1 cellular context compared by ENCODE assay signal in the genomic region with DNA sequence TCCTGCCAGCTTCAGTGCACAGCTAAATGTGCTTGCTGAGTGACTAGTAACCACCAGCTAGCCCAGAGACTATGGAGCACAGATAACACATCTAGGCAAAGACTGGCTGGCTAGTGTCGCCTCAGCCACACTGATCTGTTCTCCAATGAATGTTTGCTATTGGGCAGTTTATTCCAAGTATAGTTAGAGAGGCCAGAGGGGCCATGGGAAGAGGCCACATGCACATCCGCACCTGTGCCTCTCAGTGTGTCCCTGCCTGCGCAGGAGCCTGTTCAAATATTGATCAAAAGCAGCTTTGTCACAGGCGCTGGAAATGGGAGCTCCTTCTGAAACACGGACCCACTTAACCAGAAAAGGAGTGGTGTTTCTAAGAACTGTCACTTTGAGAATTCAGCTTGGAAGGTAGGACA.
TF ChIP-seq lines count a peak whose summit lies in the region.

No MANE protein-coding gene starts in this region.

TF ChIP-seq in HepG2, 621 proteins besides CTCF, POLR2A, EP300 and RAD21 (continued from another document and continues in another):
- TF ChIP-seq, protein P1, sequence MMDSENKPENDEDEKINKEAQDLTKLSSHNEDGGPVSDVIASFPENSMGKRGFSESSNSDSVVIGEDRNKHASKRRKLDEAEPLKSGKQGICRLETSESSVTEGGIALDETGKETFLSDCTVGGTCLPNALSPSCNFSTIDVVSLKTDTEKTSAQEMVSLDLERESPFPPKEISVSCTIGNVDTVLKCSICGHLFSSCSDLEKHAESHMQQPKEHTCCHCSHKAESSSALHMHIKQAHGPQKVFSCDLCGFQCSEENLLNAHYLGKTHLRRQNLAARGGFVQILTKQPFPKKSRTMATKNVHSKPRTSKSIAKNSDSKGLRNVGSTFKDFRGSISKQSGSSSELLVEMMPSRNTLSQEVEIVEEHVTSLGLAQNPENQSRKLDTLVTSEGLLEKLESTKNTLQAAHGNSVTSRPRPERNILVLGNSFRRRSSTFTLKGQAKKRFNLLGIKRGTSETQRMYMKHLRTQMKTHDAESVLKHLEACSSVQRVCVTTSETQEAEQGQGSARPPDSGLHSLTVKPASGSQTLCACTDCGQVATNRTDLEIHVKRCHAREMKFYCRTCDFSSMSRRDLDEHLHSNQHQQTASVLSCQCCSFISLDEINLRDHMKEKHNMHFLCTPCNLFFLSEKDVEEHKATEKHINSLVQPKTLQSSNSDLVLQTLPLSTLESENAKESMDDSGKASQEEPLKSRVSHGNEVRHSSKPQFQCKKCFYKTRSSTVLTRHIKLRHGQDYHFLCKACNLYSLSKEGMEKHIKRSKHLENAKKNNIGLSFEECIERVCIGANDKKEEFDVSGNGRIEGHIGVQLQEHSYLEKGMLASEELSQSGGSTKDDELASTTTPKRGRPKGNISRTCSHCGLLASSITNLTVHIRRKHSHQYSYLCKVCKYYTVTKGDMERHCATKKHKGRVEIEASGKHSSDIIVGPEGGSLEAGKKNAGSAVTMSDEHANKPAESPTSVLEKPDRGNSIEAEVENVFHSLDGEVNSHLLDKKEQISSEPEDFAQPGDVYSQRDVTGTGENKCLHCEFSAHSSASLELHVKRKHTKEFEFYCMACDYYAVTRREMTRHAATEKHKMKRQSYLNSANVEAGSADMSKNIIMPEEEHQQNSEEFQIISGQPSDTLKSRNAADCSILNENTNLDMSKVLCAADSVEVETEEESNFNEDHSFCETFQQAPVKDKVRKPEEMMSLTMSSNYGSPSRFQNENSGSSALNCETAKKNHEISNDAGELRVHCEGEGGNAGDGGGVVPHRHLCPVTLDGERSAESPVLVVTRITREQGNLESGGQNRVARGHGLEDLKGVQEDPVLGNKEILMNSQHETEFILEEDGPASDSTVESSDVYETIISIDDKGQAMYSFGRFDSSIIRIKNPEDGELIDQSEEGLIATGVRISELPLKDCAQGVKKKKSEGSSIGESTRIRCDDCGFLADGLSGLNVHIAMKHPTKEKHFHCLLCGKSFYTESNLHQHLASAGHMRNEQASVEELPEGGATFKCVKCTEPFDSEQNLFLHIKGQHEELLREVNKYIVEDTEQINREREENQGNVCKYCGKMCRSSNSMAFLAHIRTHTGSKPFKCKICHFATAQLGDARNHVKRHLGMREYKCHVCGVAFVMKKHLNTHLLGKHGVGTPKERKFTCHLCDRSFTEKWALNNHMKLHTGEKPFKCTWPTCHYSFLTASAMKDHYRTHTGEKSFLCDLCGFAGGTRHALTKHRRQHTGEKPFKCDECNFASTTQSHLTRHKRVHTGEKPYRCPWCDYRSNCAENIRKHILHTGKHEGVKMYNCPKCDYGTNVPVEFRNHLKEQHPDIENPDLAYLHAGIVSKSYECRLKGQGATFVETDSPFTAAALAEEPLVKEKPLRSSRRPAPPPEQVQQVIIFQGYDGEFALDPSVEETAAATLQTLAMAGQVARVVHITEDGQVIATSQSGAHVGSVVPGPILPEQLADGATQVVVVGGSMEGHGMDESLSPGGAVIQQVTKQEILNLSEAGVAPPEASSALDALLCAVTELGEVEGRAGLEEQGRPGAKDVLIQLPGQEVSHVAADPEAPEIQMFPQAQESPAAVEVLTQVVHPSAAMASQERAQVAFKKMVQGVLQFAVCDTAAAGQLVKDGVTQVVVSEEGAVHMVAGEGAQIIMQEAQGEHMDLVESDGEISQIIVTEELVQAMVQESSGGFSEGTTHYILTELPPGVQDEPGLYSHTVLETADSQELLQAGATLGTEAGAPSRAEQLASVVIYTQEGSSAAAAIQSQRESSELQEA (CRISPR knock-in tag; IDR thresholded peaks at IDR 0.05; ENCODE audit: not compliant biosample characterization) = no peak
- TF ChIP-seq RARG (CRISPR knock-in tag; IDR thresholded peaks at IDR 0.05; ENCODE audit: low read depth) (no peak), NFE2 (CRISPR knock-in tag; IDR thresholded peaks at IDR 0.05) (no peak), ESRRA (CRISPR knock-in tag; IDR thresholded peaks at IDR 0.05; ENCODE audit: low read depth) (peak; percentile 37; the same call in 1 of the 2 replicates), ZNF773 (CRISPR knock-in tag; IDR thresholded peaks at IDR 0.05; ENCODE audit: borderline replicate concordance) (no peak), ZNF274 (CRISPR knock-in tag; IDR thresholded peaks at IDR 0.05) (no peak), ZNF878 (CRISPR knock-in tag; IDR thresholded peaks at IDR 0.05) (no peak), ZNF776 (CRISPR knock-in tag; IDR thresholded peaks at IDR 0.05) (no peak), ZBTB1 (CRISPR knock-in tag; IDR thresholded peaks at IDR 0.05; ENCODE audit: borderline replicate concordance) (no peak), ZNF468 (CRISPR knock-in tag; IDR thresholded peaks at IDR 0.05) (no peak), MTF1 (CRISPR knock-in tag; IDR thresholded peaks at IDR 0.05) (no peak), PRMT3 (CRISPR knock-in tag; IDR thresholded peaks at IDR 0.05; ENCODE audit: borderline replicate concordance, low read depth) (no peak), JUND (CRISPR knock-in tag; IDR thresholded peaks at IDR 0.05) (no peak), MTA1 (CRISPR knock-in tag; IDR thresholded peaks at IDR 0.05; ENCODE audit: borderline replicate concordance) (0 out of 2 replicates have a peak, but pooled peaks have one; percentile 26), ZSCAN20 (CRISPR knock-in tag; IDR thresholded peaks at IDR 0.05; ENCODE audit: borderline replicate concordance) (no peak), NFATC3 (CRISPR knock-in tag; IDR thresholded peaks at IDR 0.05) (no peak), CBX1 (IDR thresholded peaks at IDR 0.05; ENCODE audit: low read depth) (no peak), ERF (CRISPR knock-in tag; IDR thresholded peaks at IDR 0.05) (no peak), ZNF7 (CRISPR knock-in tag; IDR thresholded peaks at IDR 0.05) (no peak)
- TF ChIP-seq, protein P2, sequence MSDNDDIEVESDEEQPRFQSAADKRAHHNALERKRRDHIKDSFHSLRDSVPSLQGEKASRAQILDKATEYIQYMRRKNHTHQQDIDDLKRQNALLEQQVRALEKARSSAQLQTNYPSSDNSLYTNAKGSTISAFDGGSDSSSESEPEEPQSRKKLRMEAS (IDR thresholded peaks at IDR 0.05) = peak; percentile 32; the same call in 1 of the 2 replicates
- TF ChIP-seq, protein P3, sequence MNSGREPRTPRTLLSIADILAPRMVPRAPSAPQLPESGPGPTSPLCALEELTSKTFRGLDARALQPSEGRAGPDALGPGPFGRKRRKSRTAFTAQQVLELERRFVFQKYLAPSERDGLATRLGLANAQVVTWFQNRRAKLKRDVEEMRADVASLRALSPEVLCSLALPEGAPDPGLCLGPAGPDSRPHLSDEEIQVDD (CRISPR knock-in tag; IDR thresholded peaks at IDR 0.05; ENCODE audit: borderline replicate concordance) = no peak
- TF ChIP-seq, protein P4, sequence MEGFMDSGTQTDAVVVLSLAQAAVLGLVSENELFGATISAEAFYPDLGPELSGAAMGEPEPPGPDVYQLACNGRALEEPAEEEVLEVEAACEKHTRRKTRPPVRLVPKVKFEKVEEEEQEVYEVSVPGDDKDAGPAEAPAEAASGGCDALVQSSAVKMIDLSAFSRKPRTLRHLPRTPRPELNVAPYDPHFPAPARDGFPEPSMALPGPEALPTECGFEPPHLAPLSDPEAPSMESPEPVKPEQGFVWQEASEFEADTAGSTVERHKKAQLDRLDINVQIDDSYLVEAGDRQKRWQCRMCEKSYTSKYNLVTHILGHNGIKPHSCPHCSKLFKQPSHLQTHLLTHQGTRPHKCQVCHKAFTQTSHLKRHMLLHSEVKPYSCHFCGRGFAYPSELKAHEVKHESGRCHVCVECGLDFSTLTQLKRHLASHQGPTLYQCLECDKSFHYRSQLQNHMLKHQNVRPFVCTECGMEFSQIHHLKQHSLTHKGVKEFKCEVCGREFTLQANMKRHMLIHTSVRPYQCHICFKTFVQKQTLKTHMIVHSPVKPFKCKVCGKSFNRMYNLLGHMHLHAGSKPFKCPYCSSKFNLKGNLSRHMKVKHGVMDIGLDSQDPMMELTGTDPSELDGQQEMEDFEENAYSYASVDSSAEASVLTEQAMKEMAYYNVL (CRISPR knock-in tag; IDR thresholded peaks at IDR 0.05; ENCODE audit: borderline replicate concordance) = no peak
- TF ChIP-seq, protein P5, sequence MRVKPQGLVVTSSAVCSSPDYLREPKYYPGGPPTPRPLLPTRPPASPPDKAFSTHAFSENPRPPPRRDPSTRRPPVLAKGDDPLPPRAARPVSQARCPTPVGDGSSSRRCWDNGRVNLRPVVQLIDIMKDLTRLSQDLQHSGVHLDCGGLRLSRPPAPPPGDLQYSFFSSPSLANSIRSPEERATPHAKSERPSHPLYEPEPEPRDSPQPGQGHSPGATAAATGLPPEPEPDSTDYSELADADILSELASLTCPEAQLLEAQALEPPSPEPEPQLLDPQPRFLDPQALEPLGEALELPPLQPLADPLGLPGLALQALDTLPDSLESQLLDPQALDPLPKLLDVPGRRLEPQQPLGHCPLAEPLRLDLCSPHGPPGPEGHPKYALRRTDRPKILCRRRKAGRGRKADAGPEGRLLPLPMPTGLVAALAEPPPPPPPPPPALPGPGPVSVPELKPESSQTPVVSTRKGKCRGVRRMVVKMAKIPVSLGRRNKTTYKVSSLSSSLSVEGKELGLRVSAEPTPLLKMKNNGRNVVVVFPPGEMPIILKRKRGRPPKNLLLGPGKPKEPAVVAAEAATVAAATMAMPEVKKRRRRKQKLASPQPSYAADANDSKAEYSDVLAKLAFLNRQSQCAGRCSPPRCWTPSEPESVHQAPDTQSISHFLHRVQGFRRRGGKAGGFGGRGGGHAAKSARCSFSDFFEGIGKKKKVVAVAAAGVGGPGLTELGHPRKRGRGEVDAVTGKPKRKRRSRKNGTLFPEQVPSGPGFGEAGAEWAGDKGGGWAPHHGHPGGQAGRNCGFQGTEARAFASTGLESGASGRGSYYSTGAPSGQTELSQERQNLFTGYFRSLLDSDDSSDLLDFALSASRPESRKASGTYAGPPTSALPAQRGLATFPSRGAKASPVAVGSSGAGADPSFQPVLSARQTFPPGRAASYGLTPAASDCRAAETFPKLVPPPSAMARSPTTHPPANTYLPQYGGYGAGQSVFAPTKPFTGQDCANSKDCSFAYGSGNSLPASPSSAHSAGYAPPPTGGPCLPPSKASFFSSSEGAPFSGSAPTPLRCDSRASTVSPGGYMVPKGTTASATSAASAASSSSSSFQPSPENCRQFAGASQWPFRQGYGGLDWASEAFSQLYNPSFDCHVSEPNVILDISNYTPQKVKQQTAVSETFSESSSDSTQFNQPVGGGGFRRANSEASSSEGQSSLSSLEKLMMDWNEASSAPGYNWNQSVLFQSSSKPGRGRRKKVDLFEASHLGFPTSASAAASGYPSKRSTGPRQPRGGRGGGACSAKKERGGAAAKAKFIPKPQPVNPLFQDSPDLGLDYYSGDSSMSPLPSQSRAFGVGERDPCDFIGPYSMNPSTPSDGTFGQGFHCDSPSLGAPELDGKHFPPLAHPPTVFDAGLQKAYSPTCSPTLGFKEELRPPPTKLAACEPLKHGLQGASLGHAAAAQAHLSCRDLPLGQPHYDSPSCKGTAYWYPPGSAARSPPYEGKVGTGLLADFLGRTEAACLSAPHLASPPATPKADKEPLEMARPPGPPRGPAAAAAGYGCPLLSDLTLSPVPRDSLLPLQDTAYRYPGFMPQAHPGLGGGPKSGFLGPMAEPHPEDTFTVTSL (CRISPR knock-in tag; IDR thresholded peaks at IDR 0.05; ENCODE audit: borderline replicate concordance) = 0 out of 2 replicates have a peak, but pooled peaks have one; percentile 33
- TF ChIP-seq, protein P6, sequence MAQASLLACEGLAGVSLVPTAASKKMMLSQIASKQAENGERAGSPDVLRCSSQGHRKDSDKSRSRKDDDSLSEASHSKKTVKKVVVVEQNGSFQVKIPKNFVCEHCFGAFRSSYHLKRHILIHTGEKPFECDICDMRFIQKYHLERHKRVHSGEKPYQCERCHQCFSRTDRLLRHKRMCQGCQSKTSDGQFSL (CRISPR knock-in tag; IDR thresholded peaks at IDR 0.05) = no peak
- TF ChIP-seq, protein P7, sequence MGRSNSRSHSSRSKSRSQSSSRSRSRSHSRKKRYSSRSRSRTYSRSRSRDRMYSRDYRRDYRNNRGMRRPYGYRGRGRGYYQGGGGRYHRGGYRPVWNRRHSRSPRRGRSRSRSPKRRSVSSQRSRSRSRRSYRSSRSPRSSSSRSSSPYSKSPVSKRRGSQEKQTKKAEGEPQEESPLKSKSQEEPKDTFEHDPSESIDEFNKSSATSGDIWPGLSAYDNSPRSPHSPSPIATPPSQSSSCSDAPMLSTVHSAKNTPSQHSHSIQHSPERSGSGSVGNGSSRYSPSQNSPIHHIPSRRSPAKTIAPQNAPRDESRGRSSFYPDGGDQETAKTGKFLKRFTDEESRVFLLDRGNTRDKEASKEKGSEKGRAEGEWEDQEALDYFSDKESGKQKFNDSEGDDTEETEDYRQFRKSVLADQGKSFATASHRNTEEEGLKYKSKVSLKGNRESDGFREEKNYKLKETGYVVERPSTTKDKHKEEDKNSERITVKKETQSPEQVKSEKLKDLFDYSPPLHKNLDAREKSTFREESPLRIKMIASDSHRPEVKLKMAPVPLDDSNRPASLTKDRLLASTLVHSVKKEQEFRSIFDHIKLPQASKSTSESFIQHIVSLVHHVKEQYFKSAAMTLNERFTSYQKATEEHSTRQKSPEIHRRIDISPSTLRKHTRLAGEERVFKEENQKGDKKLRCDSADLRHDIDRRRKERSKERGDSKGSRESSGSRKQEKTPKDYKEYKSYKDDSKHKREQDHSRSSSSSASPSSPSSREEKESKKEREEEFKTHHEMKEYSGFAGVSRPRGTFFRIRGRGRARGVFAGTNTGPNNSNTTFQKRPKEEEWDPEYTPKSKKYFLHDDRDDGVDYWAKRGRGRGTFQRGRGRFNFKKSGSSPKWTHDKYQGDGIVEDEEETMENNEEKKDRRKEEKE (IDR thresholded peaks at IDR 0.05) = no peak
- TF ChIP-seq, protein P8, sequence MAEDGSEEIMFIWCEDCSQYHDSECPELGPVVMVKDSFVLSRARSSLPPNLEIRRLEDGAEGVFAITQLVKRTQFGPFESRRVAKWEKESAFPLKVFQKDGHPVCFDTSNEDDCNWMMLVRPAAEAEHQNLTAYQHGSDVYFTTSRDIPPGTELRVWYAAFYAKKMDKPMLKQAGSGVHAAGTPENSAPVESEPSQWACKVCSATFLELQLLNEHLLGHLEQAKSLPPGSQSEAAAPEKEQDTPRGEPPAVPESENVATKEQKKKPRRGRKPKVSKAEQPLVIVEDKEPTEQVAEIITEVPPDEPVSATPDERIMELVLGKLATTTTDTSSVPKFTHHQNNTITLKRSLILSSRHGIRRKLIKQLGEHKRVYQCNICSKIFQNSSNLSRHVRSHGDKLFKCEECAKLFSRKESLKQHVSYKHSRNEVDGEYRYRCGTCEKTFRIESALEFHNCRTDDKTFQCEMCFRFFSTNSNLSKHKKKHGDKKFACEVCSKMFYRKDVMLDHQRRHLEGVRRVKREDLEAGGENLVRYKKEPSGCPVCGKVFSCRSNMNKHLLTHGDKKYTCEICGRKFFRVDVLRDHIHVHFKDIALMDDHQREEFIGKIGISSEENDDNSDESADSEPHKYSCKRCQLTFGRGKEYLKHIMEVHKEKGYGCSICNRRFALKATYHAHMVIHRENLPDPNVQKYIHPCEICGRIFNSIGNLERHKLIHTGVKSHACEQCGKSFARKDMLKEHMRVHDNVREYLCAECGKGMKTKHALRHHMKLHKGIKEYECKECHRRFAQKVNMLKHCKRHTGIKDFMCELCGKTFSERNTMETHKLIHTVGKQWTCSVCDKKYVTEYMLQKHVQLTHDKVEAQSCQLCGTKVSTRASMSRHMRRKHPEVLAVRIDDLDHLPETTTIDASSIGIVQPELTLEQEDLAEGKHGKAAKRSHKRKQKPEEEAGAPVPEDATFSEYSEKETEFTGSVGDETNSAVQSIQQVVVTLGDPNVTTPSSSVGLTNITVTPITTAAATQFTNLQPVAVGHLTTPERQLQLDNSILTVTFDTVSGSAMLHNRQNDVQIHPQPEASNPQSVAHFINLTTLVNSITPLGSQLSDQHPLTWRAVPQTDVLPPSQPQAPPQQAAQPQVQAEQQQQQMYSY (CRISPR knock-in tag; IDR thresholded peaks at IDR 0.05) = no peak
